In the genomic region with DNA sequence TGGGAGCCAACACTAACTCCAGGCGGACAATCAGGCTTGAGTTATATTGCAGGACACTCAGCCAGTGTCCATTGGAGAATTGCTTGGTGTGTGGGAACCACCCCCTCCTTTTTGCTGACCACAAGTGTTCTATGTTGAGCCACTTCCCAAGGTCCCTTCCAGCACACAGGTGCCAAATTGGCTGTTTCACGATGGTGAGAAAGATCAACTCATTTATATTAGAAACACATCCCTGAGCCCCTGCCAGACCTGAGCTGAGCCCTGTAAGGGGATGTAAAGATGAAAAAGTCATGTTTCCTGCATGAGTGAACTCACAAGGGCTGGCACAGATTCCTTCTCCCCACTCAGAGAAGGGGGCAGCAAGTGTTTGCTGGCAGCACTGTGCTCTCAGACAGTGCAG, we compare ENCODE assay signal across 27 cellular contexts.
DNase-seq lines count a peak whose midpoint lies in the region; ATAC-seq and TF ChIP-seq lines count a peak whose summit lies in the region.
"Had no signal": no experiment of that assay in that cellular context is flagged by ENCODE, and none has a peak within 500 bp of the region (broad histone marks: within the 10 kb centered on the region; RNA-seq: fewer than 3 reads in every experiment).

No MANE protein-coding gene starts in this region.

- no peak overlapping the region for H3K4me3 ChIP-seq in RWPE2 (ENCODE audit: severe bottlenecking)
- H3K4me3 ChIP-seq in thyroid gland (replicated peaks in 1 of 3): no peak overlapping the region
- no peak overlapping the region for H3K4me3 ChIP-seq in tibial artery
- H3K4me3 ChIP-seq: gastroesophageal sphincter, left ventricle myocardium inferior, SK-N-MC had no signal

- H3K4me1 ChIP-seq in RWPE2 (ENCODE audit: insufficient read depth, poor library complexity, severe bottlenecking) (no peaks in the 10 kb centered on the region), thyroid gland (peaks cover 13 to 27% of the 10 kb centered on the region in 2 donors), tibial artery (peaks cover 0 to 3% (median 0%) of the 10 kb centered on the region in 4 donors)

- DNase-seq in NCI-H2107 (lab: John Stamatoyannopoulos, UW) (peak; percentile 6), NCI-H2107 treated with DMSO at 0.1 percent for 48 hours (lab: John Stamatoyannopoulos, UW; ENCODE audit: unreplicated experiment) (no peak), RWPE2 (ENCODE audit: low spot score) (peak; percentile 1), medulla oblongata (ENCODE audit: extremely low spot score) (peak; percentile 69), thyroid gland (peak; percentile 88 to 89), tibial artery (no peak), NCI-H510A (lab: John Stamatoyannopoulos, UW) (no peak), NCI-H1694 treated with DMSO at 0.1 percent for 48 hours (lab: John Stamatoyannopoulos, UW) (no peak)
- DNase-seq: activated CD4-positive, alpha-beta T cell treated with anti-CD3 and anti-CD28 coated beads for 1 hour; activated CD8-positive, alpha-beta T cell treated with anti-CD3 and anti-CD28 coated beads for 36 hours; CD4-positive, CD25-positive, alpha-beta regulatory T cell; dermis blood vessel endothelial cell; EL; GOT3; immature natural killer cell; Kasumi-1; left ventricle myocardium inferior; naive B cell; NCI-H345; stimulated activated CD4-positive, alpha-beta T cell treated with anti-CD3 and anti-CD28 coated beads, Interleukin-2, amount 100 ng/mL, for 48 hours had no signal

- TF ChIP-seq POLR2A in thyroid gland (IDR thresholded peaks at IDR 0.05): no peak

- intact Hi-C loops in thyroid gland (cut with DNase I) (no loop called here), tibial artery (cut with DNase I; ENCODE audit: low total_unique reads) (no loop called here)

- ATAC-seq in RWPE2 (ENCODE audit: low read depth): no peak
- ATAC-seq: activated CD8-positive, alpha-beta T cell treated with anti-CD3 and anti-CD28 coated beads for 36 hours; activated naive CD4-positive, alpha-beta T cell treated with anti-CD3 and anti-CD28 coated beads, Interleukin-2, amount 50 U/mL, for 72 hours; activated T-helper 17 cell treated with anti-CD3 and anti-CD28 coated beads, Interleukin-2, amount 50 U/mL, for 72 hours; gastroesophageal sphincter had no signal

- no peaks in the 10 kb centered on the region for H3K36me3 ChIP-seq in RWPE2 (ENCODE audit: low read depth)
- no peaks in the 10 kb centered on the region for H3K36me3 ChIP-seq in thyroid gland
- no peaks in the 10 kb centered on the region for H3K36me3 ChIP-seq in tibial artery
- H3K36me3 ChIP-seq: gastroesophageal sphincter, left ventricle myocardium inferior, neutrophil had no signal

- H3K27ac ChIP-seq in RWPE2 (ENCODE audit: poor library complexity, severe bottlenecking) (no peak overlapping the region), thyroid gland (peak overlapping the region in 1 of 3 donors; percentile 47), tibial artery (no peak overlapping the region)
- H3K27ac ChIP-seq: 22Rv1, gastroesophageal sphincter, left ventricle myocardium inferior, neutrophil, RWPE1, SK-N-MC had no signal

- TF ChIP-seq CTCF in RWPE2 (IDR thresholded peaks at IDR 0.05; ENCODE audit: poor library complexity, severe bottlenecking) (no peak), thyroid gland (IDR thresholded peaks at IDR 0.05) (no peak), tibial artery (IDR thresholded peaks at IDR 0.05) (no peak)

- H3K9me3 ChIP-seq in RWPE2 (ENCODE audit: severe bottlenecking) (no peaks in the 10 kb centered on the region), thyroid gland (no peaks in the 10 kb centered on the region), tibial artery (peaks cover 0 to under 1% (median 0%) of the 10 kb centered on the region in 3 donors)
- H3K9me3 ChIP-seq: neutrophil had no signal

- 18 to 20% methylated on average over 2 of the region's 2 CpGs for WGBS in thyroid gland, 2 donors

- H3K27me3 ChIP-seq in RWPE2 (ENCODE audit: insufficient read depth, poor library complexity, severe bottlenecking) (no peaks in the 10 kb centered on the region), thyroid gland (no peaks in the 10 kb centered on the region), tibial artery (peaks cover 0 to 26% of the 10 kb centered on the region in 2 donors)
- H3K27me3 ChIP-seq: gastroesophageal sphincter, neutrophil had no signal

Comparison
In these comparisons a context has a peak if more than half of its experiments do, and no peak if none do; other contexts are left out.
1. DNase-seq: peak in NCI-H2107 (single experiment), RWPE2 (single experiment), medulla oblongata (single experiment) and thyroid gland (2 of 2); none in NCI-H2107 treated with DMSO at 0.1 percent for 48 hours (single experiment), tibial artery (0 of 2), NCI-H510A (single experiment) and NCI-H1694 treated with DMSO at 0.1 percent for 48 hours (single experiment).